23 cellular contexts compared by ENCODE assay signal in the genomic region with DNA sequence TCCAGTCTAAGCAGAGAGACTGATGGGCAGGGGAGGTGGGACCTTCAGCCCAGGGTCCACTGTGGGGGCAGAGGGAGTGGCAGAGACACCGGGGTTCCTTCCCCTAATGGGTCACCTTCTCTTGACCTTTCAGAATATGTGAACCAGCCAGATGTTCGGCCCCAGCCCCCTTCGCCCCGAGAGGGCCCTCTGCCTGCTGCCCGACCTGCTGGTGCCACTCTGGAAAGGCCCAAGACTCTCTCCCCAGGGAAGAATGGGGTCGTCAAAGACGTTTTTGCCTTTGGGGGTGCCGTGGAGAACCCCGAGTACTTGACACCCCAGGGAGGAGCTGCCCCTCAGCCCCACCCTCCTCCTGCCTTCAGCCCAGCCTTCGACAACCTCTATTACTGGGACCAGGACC. TPM values are rescaled to one million over a fixed set of nuclear protein-coding genes. Genes with fewer than 3 reads are reported as not detected.
DNase-seq lines count a peak whose midpoint lies in the region; ATAC-seq, FAIRE-seq and TF ChIP-seq lines count a peak whose summit lies in the region.
"Had no signal": no experiment of that assay in that cellular context is flagged by ENCODE, and none has a peak within 500 bp of the region (broad histone marks: within the 10 kb centered on the region; RNA-seq: fewer than 3 reads in every experiment).

No MANE protein-coding gene starts in this region.

- whole genome bisulfite sequencing in HepG2 (ENCODE audit: low lambda C conversion rate), result 93% methylated on average over 10 of the region's 10 CpGs
- WGBS in right lobe of liver (ENCODE audit: insufficient coverage, low coverage, low lambda C conversion rate, missing lambda C conversion rate), result 92% methylated on average over 8 of the region's 10 CpGs
- 76 to 85% (median 81%) methylated on average over 8 to 10 of the region's 10 CpGs for WGBS in adrenal gland, 4 donors

- H2AFZ ChIP-seq in HepG2 (ENCODE audit: low read length), result no peak overlapping the region
- no peak overlapping the region for H2AFZ ChIP-seq in osteoblast (ENCODE audit: low read length)

- TF ChIP-seq CTCF in HepG2 (CRISPR knock-in tag; IDR thresholded peaks at IDR 0.05) (no peak), right lobe of liver (IDR thresholded peaks at IDR 0.05) (no peak), RWPE1 (conservative IDR thresholded peaks at IDR 0.05; ENCODE audit: low read depth) (no peak), osteoblast (IDR thresholded peaks at IDR 0.05; ENCODE audit: extremely low read depth, low read depth, low read length) (no peak), adrenal gland (IDR thresholded peaks at IDR 0.05) (no peak), A673 (conservative IDR thresholded peaks at IDR 0.05; ENCODE audit: low read depth, low read length) (no peak)

- H3K36me3 ChIP-seq in HepG2 (replicated peaks in 1 of 2; ENCODE audit: control insufficient read depth in 1 of 2, insufficient read depth in 2 of 2, low read length in 2 of 2) (peaks cover 19 to 56% of the 10 kb centered on the region in 2 experiments; a peak in 4 of 5 replicates), right lobe of liver (peaks cover 0 to 3% (median 0%) of the 10 kb centered on the region in 4 donors), osteoblast (ENCODE audit: insufficient read depth, low read length) (peaks cover 23% of the 10 kb centered on the region), adrenal gland (replicated peaks in 1 of 2) (no peaks in the 10 kb centered on the region), A673 (ENCODE audit: insufficient read depth, low read length, poor library complexity, severe bottlenecking) (no peaks in the 10 kb centered on the region)
- H3K36me3 ChIP-seq in CD4-positive, CD25-positive, alpha-beta regulatory T cell (ENCODE audit: control insufficient read depth, insufficient read depth, low read length), result peaks cover 13% of the 10 kb centered on the region
- H3K36me3 ChIP-seq: BE2C had no signal

- peaks cover 0 to 19% (median 14%) of the 10 kb centered on the region in 4 donors for H3K4me1 Mint-ChIP-seq in CD4-positive, CD25-positive, alpha-beta regulatory T cell

- no peak for ATAC-seq in HepG2
- no peak for ATAC-seq in right lobe of liver
- no peak for ATAC-seq in CD4-positive, CD25-positive, alpha-beta regulatory T cell (ENCODE audit: low read depth in 2 of 2)

- BruUV-seq in HepG2 (replicated peaks; lab: Mats Ljungman, UMichigan), result no TSS peak
- no TSS peak for BruUV-seq in A673 (replicated peaks; lab: Mats Ljungman, UMichigan)

- no peaks in the 10 kb centered on the region for H3K27me3 Mint-ChIP-seq in CD4-positive, CD25-positive, alpha-beta regulatory T cell
- H3K27me3 Mint-ChIP-seq: CD4-positive, alpha-beta memory T cell had no signal

- no peak for FAIRE-seq in HepG2 (lab: Jason Lieb, UNC)
- FAIRE-seq: A204.1, G401.6, GM12892 had no signal

- in situ Hi-C loops in HepG2 (cut with HindIII; ENCODE audit: extremely low pct_ligation_motif_present, low pct_unique_long_range_greater_than_20kb), result no loop called here

- H3K36me3 Mint-ChIP-seq in CD4-positive, CD25-positive, alpha-beta regulatory T cell, result peaks cover 14% of the 10 kb centered on the region

- H3K9me3 Mint-ChIP-seq in CD4-positive, CD25-positive, alpha-beta regulatory T cell, result peaks cover 0 to 2% (median 0%) of the 10 kb centered on the region in 7 donors

- no peak overlapping the region for H3K27ac Mint-ChIP-seq in CD4-positive, CD25-positive, alpha-beta regulatory T cell

- H3K27me3 ChIP-seq in HepG2 (ENCODE audit: control insufficient read depth in 1 of 2, insufficient read depth in 2 of 2, low read length in 2 of 2) (no peaks in the 10 kb centered on the region), right lobe of liver (no peaks in the 10 kb centered on the region), osteoblast (ENCODE audit: insufficient read depth, low read length) (no peaks in the 10 kb centered on the region), adrenal gland (no peaks in the 10 kb centered on the region), A673 (replicated peaks; ENCODE audit: insufficient read depth, low read depth, low read length, poor library complexity) (no peaks in the 10 kb centered on the region)
- H3K27me3 ChIP-seq in CD4-positive, CD25-positive, alpha-beta regulatory T cell (ENCODE audit: control insufficient read depth, insufficient read depth, low read length), result no peaks in the 10 kb centered on the region
- H3K27me3 ChIP-seq: BE2C; BLaER1 treated with 17β-estradiol and CSF1 and Interleukin-3, amounts not matched to agents 10 nM and 100 nM had no signal

- TF ChIP-seq POLR2A in HepG2 (IDR thresholded peaks at IDR 0.05; ENCODE audit: insufficient read depth in 1 of 2, low read depth in 2 of 2, low read length in 2 of 2) (0 out of 4 replicates have a peak, but pooled peaks of 1 of the 2 experiments have one; percentile 3), right lobe of liver (IDR thresholded peaks at IDR 0.05) (no peak), adrenal gland (IDR thresholded peaks at IDR 0.05) (no peak)

- no peak for TF ChIP-seq RAD21 in HepG2 (CRISPR knock-in tag; IDR thresholded peaks at IDR 0.05)

- H3K27ac ChIP-seq in HepG2 (ENCODE audit: extremely low read length, insufficient read depth, low read length) (no peak overlapping the region), right lobe of liver (no peak overlapping the region), RWPE1 (peak overlapping the region; percentile 12; the same call in 1 of the 2 replicates), osteoblast (ENCODE audit: low read depth, low read length) (no peak overlapping the region), adrenal gland (no peak overlapping the region), A673 (ENCODE audit: low read depth, low read length, poor library complexity, severe bottlenecking) (no peak overlapping the region)
- no peak overlapping the region for H3K27ac ChIP-seq in CD4-positive, CD25-positive, alpha-beta regulatory T cell (ENCODE audit: insufficient read depth, low read length, poor library complexity, severe bottlenecking)
- H3K27ac ChIP-seq: BLaER1 treated with 17β-estradiol and CSF1 and Interleukin-3, amounts not matched to agents 10 nM and 100 nM had no signal

- no peak overlapping the region for H3K9ac ChIP-seq in HepG2 (ENCODE audit: insufficient read depth, low read depth, low read length)

- no peak for TF ChIP-seq EP300 in HepG2 (IDR thresholded peaks at IDR 0.05; ENCODE audit: low read depth in 2 of 2, low read length in 2 of 2)
- TF ChIP-seq EP300 in HepG2 (CRISPR knock-in tag; IDR thresholded peaks at IDR 0.05; ENCODE audit: borderline replicate concordance), result no peak

- peaks cover 19% of the 10 kb centered on the region for H3K4me1 ChIP-seq in HepG2 (ENCODE audit: insufficient read depth, low read length)
- H3K4me1 ChIP-seq in right lobe of liver, result peaks cover 0 to 8% (median 3%) of the 10 kb centered on the region in 4 donors
- H3K4me1 ChIP-seq in CD4-positive, CD25-positive, alpha-beta regulatory T cell (ENCODE audit: control insufficient read depth, insufficient read depth, low read length, poor library complexity, severe bottlenecking), result peaks cover 12% of the 10 kb centered on the region
- peaks cover 6% of the 10 kb centered on the region for H3K4me1 ChIP-seq in osteoblast (ENCODE audit: insufficient read depth, low read length)
- peaks cover 4 to 10% of the 10 kb centered on the region in 2 donors for H3K4me1 ChIP-seq in adrenal gland (replicated peaks in 1 of 2)
- H3K4me1 ChIP-seq in A673 (ENCODE audit: insufficient read depth, low read length, poor library complexity, severe bottlenecking), result no peaks in the 10 kb centered on the region
- H3K4me1 ChIP-seq: BE2C had no signal

- H3K9me3 ChIP-seq in HepG2 (ENCODE audit: low read length), result no peaks in the 10 kb centered on the region
- no peaks in the 10 kb centered on the region for H3K9me3 ChIP-seq in right lobe of liver
- H3K9me3 ChIP-seq in CD4-positive, CD25-positive, alpha-beta regulatory T cell (ENCODE audit: control insufficient read depth in 2 of 2, low read length in 2 of 2), result no peaks in the 10 kb centered on the region
- H3K9me3 ChIP-seq in osteoblast (ENCODE audit: low read depth, low read length), result no peaks in the 10 kb centered on the region
- no peaks in the 10 kb centered on the region for H3K9me3 ChIP-seq in adrenal gland (replicated peaks in 1 of 3)
- H3K9me3 ChIP-seq in A673 (ENCODE audit: low read depth, low read length, poor library complexity, severe bottlenecking), result no peaks in the 10 kb centered on the region
- H3K9me3 ChIP-seq: BE2C; BLaER1 treated with 17β-estradiol and CSF1 and Interleukin-3, amounts not matched to agents 10 nM and 100 nM had no signal

- H4K20me1 ChIP-seq in HepG2 (ENCODE audit: insufficient read depth, low read length), result no peaks in the 10 kb centered on the region
- H4K20me1 ChIP-seq in osteoblast (ENCODE audit: insufficient read depth, low read length), result no peaks in the 10 kb centered on the region

- H3K4me2 ChIP-seq in HepG2 (ENCODE audit: low read depth, low read length) (no peak overlapping the region), osteoblast (ENCODE audit: insufficient read depth, low read length) (no peak overlapping the region)

- H3K4me3 Mint-ChIP-seq in CD4-positive, CD25-positive, alpha-beta regulatory T cell, result peak overlapping the region in 3 of 4 donors; percentile 27 to 91 (median 31)
- H3K4me3 Mint-ChIP-seq: CD14-positive monocyte had no signal

- H3K4me3 ChIP-seq in HepG2 (replicated peaks in 1 of 3; ENCODE audit: insufficient read depth in 1 of 3, low read depth in 2 of 3, low read length in 3 of 3), result no peak overlapping the region
- H3K4me3 ChIP-seq in right lobe of liver, result no peak overlapping the region
- no peak overlapping the region for H3K4me3 ChIP-seq in CD4-positive, CD25-positive, alpha-beta regulatory T cell (ENCODE audit: low read depth, low read length)
- no peak overlapping the region for H3K4me3 ChIP-seq in osteoblast (ENCODE audit: insufficient read depth, low read length)
- no peak overlapping the region for H3K4me3 ChIP-seq in adrenal gland
- no peak overlapping the region for H3K4me3 ChIP-seq in A673 (ENCODE audit: low read depth, low read length, poor library complexity, severe bottlenecking)
- H3K4me3 ChIP-seq: BLaER1 treated with 17β-estradiol and CSF1 and Interleukin-3, amounts not matched to agents 10 nM and 100 nM had no signal

- peaks cover 4% of the 10 kb centered on the region for H3K79me2 ChIP-seq in HepG2 (ENCODE audit: insufficient read depth, low read length)
- H3K79me2 ChIP-seq in osteoblast (ENCODE audit: insufficient read depth, low read length), result no peaks in the 10 kb centered on the region

- intact Hi-C loops in HepG2 (cut with micrococcal nuclease; ENCODE audit: unreplicated experiment), result no loop called here
- intact Hi-C loops in right lobe of liver (cut with DNase I), result loop anchor here in 1 of 2 donors (5.0 kb wide), 1 partner anchor 55 kb away; no protein-coding TSS in a partner anchor
- intact Hi-C loops in adrenal gland (cut with DNase I), result no loop called here
- intact Hi-C loops in A673 (cut with micrococcal nuclease; ENCODE audit: unreplicated experiment), result no loop called here

- CTCF ChIA-PET in HepG2 (lab: Yijun Ruan, JAX; ENCODE audit: low intra/inter-chr PET ratio, low total read pairs) (no interaction called here), RWPE1 (lab: Yijun Ruan, JAX) (no interaction called here), A673 (lab: Charles Lee) (no interaction called here)

- POLR2A ChIA-PET in HepG2 (lab: Yijun Ruan, JAX), result interaction anchor here (3.3 kb wide), 1 partner anchor 26 kb away, joined by 69 read pairs; the partner anchor contains the start of gene ERBB2
- POLR2A ChIA-PET in RWPE1 (lab: Yijun Ruan, JAX; ENCODE audit: low non-redundant PET), result no interaction called here
- POLR2A ChIA-PET in A673 (lab: Charles Lee; ENCODE audit: low non-redundant PET), result no interaction called here

- DNase-seq in HepG2 (ENCODE audit: low spot score) (no peak), right lobe of liver (no peak), RWPE1 (ENCODE audit: low spot score) (no peak), osteoblast (ENCODE audit: insufficient read length, low spot score, missing footprints) (peak; percentile 46), adrenal gland (no peak), A673 (ENCODE audit: low spot score) (no peak), T1000 (lab: John Stamatoyannopoulos, UW) (no peak)
- DNase-seq in CD4-positive, CD25-positive, alpha-beta regulatory T cell, result no peak
- DNase-seq: ACHN; AML-193; BE2C; CD4-positive, alpha-beta memory T cell; COR-L47; DMS153; DND-41; GOT3; H7; HCEC 1CT had no signal

RNA-seq across cellular contexts. Expression of gene MIEN1, which starts 2.8 kb away (rescaled TPM):
- total RNA-seq in HepG2 (2016; rRNA removed; fragmentation: Illumina TruSeq; extraction: Trizol) (40.6 and 48.6 TPM in 2 replicates), right lobe of liver (10 to 100 TPM; 23.1 to 61.6 (median 29.0) TPM), osteoblast (14.8 and 16.5 TPM in 2 replicates), adrenal gland (100 to 1,000 TPM in 1 of 8 donors, 10 to 100 TPM in 7; 41.9 to 210 (median 46.7) TPM), A673 (2021) (30.5 and 33.5 TPM in 2 replicates)
- 50.1 and 73.7 TPM in 2 replicates for total RNA-seq in HepG2 (2016; cell fraction: cytosol; rRNA removed; fragmentation: Illumina TruSeq; extraction: Trizol; ENCODE audit: low read depth)
- 43.9 and 49.0 TPM in 2 replicates for total RNA-seq in HepG2 (2016; cell fraction: insoluble cytoplasmic fraction; rRNA removed; fragmentation: Illumina TruSeq; extraction: Trizol)
- total RNA-seq in HepG2 (2016; cell fraction: membrane; rRNA removed; fragmentation: Illumina TruSeq; extraction: Trizol), result 66.3 and 82.4 TPM in 2 replicates
- 18.4 and 23.7 TPM in 2 replicates for total RNA-seq in HepG2 (2016; cell fraction: nucleus; rRNA removed; fragmentation: Illumina TruSeq; extraction: Trizol)
- polyA plus RNA-seq in HepG2 (2011; rRNA removed) (56.6 and 68.2 TPM in 2 replicates), adrenal gland (100 to 1,000 TPM in 2 of 3 donors, 10 to 100 TPM in 1; 79.9 to 130 (median 108) TPM)
- 62.1 and 67.0 TPM in 2 replicates for polyA plus RNA-seq in HepG2 (2011; cell fraction: cytosol; rRNA removed)
- 27.3 and 39.8 TPM in 2 replicates for polyA plus RNA-seq in HepG2 (2011; cell fraction: nucleus; rRNA removed)
- polyA plus RNA-seq in HepG2 (2012), result 38.6 and 44.5 TPM in 2 replicates
- 106 and 131 TPM in 2 replicates for polyA plus RNA-seq in HepG2 (2016; cell fraction: cytosol; fragmentation: Illumina TruSeq; extraction: Trizol; ENCODE audit: low read depth)
- polyA plus RNA-seq in HepG2 (2016; cell fraction: insoluble cytoplasmic fraction; fragmentation: Illumina TruSeq; extraction: Trizol; ENCODE audit: low read depth), result 73.3 and 81.4 TPM in 2 replicates
- polyA plus RNA-seq in HepG2 (2016; cell fraction: membrane; fragmentation: Illumina TruSeq; extraction: Trizol; ENCODE audit: low read depth), result 100 and 131 TPM in 2 replicates
- 45.4 and 54.1 TPM in 2 replicates for polyA plus RNA-seq in HepG2 (2016; cell fraction: nucleus; fragmentation: Illumina TruSeq; extraction: Trizol; ENCODE audit: insufficient read depth, low read depth)
- polyA minus RNA-seq in HepG2 (2011; rRNA and poly(A)+ RNA removed; ENCODE audit: low replicate concordance), result 30.0 and 48.1 TPM in 2 replicates
- 11.5 and 16.0 TPM in 2 replicates for polyA minus RNA-seq in HepG2 (2011; cell fraction: cytosol; rRNA and poly(A)+ RNA removed)
- polyA minus RNA-seq in HepG2 (2011; cell fraction: nucleus; rRNA and poly(A)+ RNA removed), result 10.6 and 14.7 TPM in 2 replicates
- 44.1 TPM for total RNA-seq in CD4-positive, CD25-positive, alpha-beta regulatory T cell
- polyA plus RNA-seq in CD4-positive, CD25-positive, alpha-beta regulatory T cell, result 100 to 1,000 TPM in 3 of 4 donors, 10 to 100 TPM in 1; 93.5 to 158 (median 127) TPM

RNA-seq across cellular contexts. Expression of gene GRB7, which starts 10.2 kb away (rescaled TPM):
- total RNA-seq in HepG2 (2016; rRNA removed; fragmentation: Illumina TruSeq; extraction: Trizol), result 41.7 and 60.2 TPM in 2 replicates
- 17.9 and 20.4 TPM in 2 replicates for total RNA-seq in HepG2 (2016; cell fraction: cytosol; rRNA removed; fragmentation: Illumina TruSeq; extraction: Trizol; ENCODE audit: low read depth)
- 38.5 and 64.6 TPM in 2 replicates for total RNA-seq in HepG2 (2016; cell fraction: insoluble cytoplasmic fraction; rRNA removed; fragmentation: Illumina TruSeq; extraction: Trizol)
- 31.4 and 31.5 TPM in 2 replicates for total RNA-seq in HepG2 (2016; cell fraction: membrane; rRNA removed; fragmentation: Illumina TruSeq; extraction: Trizol)
- total RNA-seq in HepG2 (2016; cell fraction: nucleus; rRNA removed; fragmentation: Illumina TruSeq; extraction: Trizol), result 57.0 and 59.4 TPM in 2 replicates
- polyA plus RNA-seq in HepG2 (2011; rRNA removed), result 77.7 and 92.3 TPM in 2 replicates
- polyA plus RNA-seq in HepG2 (2011; cell fraction: cytosol; rRNA removed), result 36.7 and 60.1 TPM in 2 replicates
- polyA plus RNA-seq in HepG2 (2011; cell fraction: nucleus; rRNA removed), result 319 and 344 TPM in 2 replicates
- polyA plus RNA-seq in HepG2 (2012), result 60.9 and 73.8 TPM in 2 replicates
- 8.5 and 8.6 TPM in 2 replicates for polyA plus RNA-seq in HepG2 (2016; cell fraction: cytosol; fragmentation: Illumina TruSeq; extraction: Trizol; ENCODE audit: low read depth)
- polyA plus RNA-seq in HepG2 (2016; cell fraction: insoluble cytoplasmic fraction; fragmentation: Illumina TruSeq; extraction: Trizol; ENCODE audit: low read depth), result 45.6 and 58.3 TPM in 2 replicates
- 13.3 and 14.8 TPM in 2 replicates for polyA plus RNA-seq in HepG2 (2016; cell fraction: membrane; fragmentation: Illumina TruSeq; extraction: Trizol; ENCODE audit: low read depth)
- polyA plus RNA-seq in HepG2 (2016; cell fraction: nucleus; fragmentation: Illumina TruSeq; extraction: Trizol; ENCODE audit: insufficient read depth, low read depth), result 147 and 156 TPM in 2 replicates
- polyA minus RNA-seq in HepG2 (2011; rRNA and poly(A)+ RNA removed; ENCODE audit: low replicate concordance), result 9.1 and 160 TPM in 2 replicates
- polyA minus RNA-seq in HepG2 (2011; cell fraction: cytosol; rRNA and poly(A)+ RNA removed), result 55.8 and 65.9 TPM in 2 replicates
- 80.7 and 95.9 TPM in 2 replicates for polyA minus RNA-seq in HepG2 (2011; cell fraction: nucleus; rRNA and poly(A)+ RNA removed)
- total RNA-seq in right lobe of liver, result 10 to 100 TPM in 2 of 6 experiments, 1 to 10 TPM in 4; 2.1 to 10.9 (median 7.5) TPM
- total RNA-seq in CD4-positive, CD25-positive, alpha-beta regulatory T cell, result not detected
- not detected for polyA plus RNA-seq in CD4-positive, CD25-positive, alpha-beta regulatory T cell
- under 0.01 and 0.29 TPM in 2 replicates for total RNA-seq in osteoblast
- total RNA-seq in adrenal gland, result 1 to 10 TPM in 1 of 8 donors, under 1 TPM in 3, not detected in 4; 0.11 to 1.2 (median 0.33) TPM
- polyA plus RNA-seq in adrenal gland, result under 1 TPM in 2 of 3 donors, not detected in 1; 0.17 to 0.56 TPM
- total RNA-seq in A673 (2021), result 0.62 and 0.63 TPM in 2 replicates
- total RNA-seq: CD4-positive, alpha-beta memory T cell had no signal
- polyA plus RNA-seq: CD14-positive monocyte; CD4-positive, alpha-beta memory T cell had no signal

RNA-seq across cellular contexts. Expression of gene ERBB2, which starts 27.7 kb away (rescaled TPM):
- total RNA-seq in HepG2 (2016; rRNA removed; fragmentation: Illumina TruSeq; extraction: Trizol) (30.2 and 64.1 TPM in 2 replicates), right lobe of liver (10 to 100 TPM in 5 of 6 experiments, 1 to 10 TPM in 1; 8.9 to 40.4 (median 26.2) TPM), osteoblast (40.4 and 44.2 TPM in 2 replicates), adrenal gland (10 to 100 TPM in 6 of 8 donors, 1 to 10 TPM in 2; 7.4 to 16.9 (median 12.4) TPM), A673 (2021) (11.1 and 17.8 TPM in 2 replicates)
- total RNA-seq in HepG2 (2016; cell fraction: cytosol; rRNA removed; fragmentation: Illumina TruSeq; extraction: Trizol; ENCODE audit: low read depth), result 29.4 and 32.0 TPM in 2 replicates
- 24.5 and 63.0 TPM in 2 replicates for total RNA-seq in HepG2 (2016; cell fraction: insoluble cytoplasmic fraction; rRNA removed; fragmentation: Illumina TruSeq; extraction: Trizol)
- 21.8 and 22.8 TPM in 2 replicates for total RNA-seq in HepG2 (2016; cell fraction: membrane; rRNA removed; fragmentation: Illumina TruSeq; extraction: Trizol)
- 81.6 and 99.0 TPM in 2 replicates for total RNA-seq in HepG2 (2016; cell fraction: nucleus; rRNA removed; fragmentation: Illumina TruSeq; extraction: Trizol)
- polyA plus RNA-seq in HepG2 (2011; rRNA removed) (57.7 and 77.7 TPM in 2 replicates), adrenal gland (10 to 100 TPM in 1 of 3 donors, 1 to 10 TPM in 2; 4.8 to 12.3 (median 8.3) TPM)
- polyA plus RNA-seq in HepG2 (2011; cell fraction: cytosol; rRNA removed), result 36.7 and 42.6 TPM in 2 replicates
- polyA plus RNA-seq in HepG2 (2011; cell fraction: nucleus; rRNA removed), result 210 and 211 TPM in 2 replicates
- 69.2 and 69.6 TPM in 2 replicates for polyA plus RNA-seq in HepG2 (2012)
- polyA plus RNA-seq in HepG2 (2016; cell fraction: cytosol; fragmentation: Illumina TruSeq; extraction: Trizol; ENCODE audit: low read depth), result 4.2 and 4.3 TPM in 2 replicates
- polyA plus RNA-seq in HepG2 (2016; cell fraction: insoluble cytoplasmic fraction; fragmentation: Illumina TruSeq; extraction: Trizol; ENCODE audit: low read depth), result 25.3 and 32.1 TPM in 2 replicates
- polyA plus RNA-seq in HepG2 (2016; cell fraction: membrane; fragmentation: Illumina TruSeq; extraction: Trizol; ENCODE audit: low read depth), result 8.5 and 9.9 TPM in 2 replicates
- polyA plus RNA-seq in HepG2 (2016; cell fraction: nucleus; fragmentation: Illumina TruSeq; extraction: Trizol; ENCODE audit: insufficient read depth, low read depth), result 149 and 153 TPM in 2 replicates
- polyA minus RNA-seq in HepG2 (2011; rRNA and poly(A)+ RNA removed; ENCODE audit: low replicate concordance), result 39.8 and 292 TPM in 2 replicates
- 52.4 and 60.7 TPM in 2 replicates for polyA minus RNA-seq in HepG2 (2011; cell fraction: cytosol; rRNA and poly(A)+ RNA removed)
- 58.8 and 83.7 TPM in 2 replicates for polyA minus RNA-seq in HepG2 (2011; cell fraction: nucleus; rRNA and poly(A)+ RNA removed)
- total RNA-seq in CD4-positive, CD25-positive, alpha-beta regulatory T cell, result 5.5 TPM
- under 1 TPM; 0.36 to 0.80 (median 0.57) TPM for polyA plus RNA-seq in CD4-positive, CD25-positive, alpha-beta regulatory T cell

RNA-seq across cellular contexts. Expression of gene PGAP3, which starts 39.7 kb away (rescaled TPM):
- 5.1 and 11.9 TPM in 2 replicates for total RNA-seq in HepG2 (2016; rRNA removed; fragmentation: Illumina TruSeq; extraction: Trizol)
- total RNA-seq in HepG2 (2016; cell fraction: cytosol; rRNA removed; fragmentation: Illumina TruSeq; extraction: Trizol; ENCODE audit: low read depth), result 1.1 and 1.5 TPM in 2 replicates
- total RNA-seq in HepG2 (2016; cell fraction: insoluble cytoplasmic fraction; rRNA removed; fragmentation: Illumina TruSeq; extraction: Trizol), result 3.5 and 11.4 TPM in 2 replicates
- 3.2 and 3.3 TPM in 2 replicates for total RNA-seq in HepG2 (2016; cell fraction: membrane; rRNA removed; fragmentation: Illumina TruSeq; extraction: Trizol)
- 11.6 and 12.8 TPM in 2 replicates for total RNA-seq in HepG2 (2016; cell fraction: nucleus; rRNA removed; fragmentation: Illumina TruSeq; extraction: Trizol)
- polyA plus RNA-seq in HepG2 (2011; rRNA removed), result 14.6 and 21.2 TPM in 2 replicates
- polyA plus RNA-seq in HepG2 (2011; cell fraction: cytosol; rRNA removed), result 9.7 and 10.8 TPM in 2 replicates
- 53.0 and 67.8 TPM in 2 replicates for polyA plus RNA-seq in HepG2 (2011; cell fraction: nucleus; rRNA removed)
- polyA plus RNA-seq in HepG2 (2012), result 9.1 and 10.3 TPM in 2 replicates
- polyA plus RNA-seq in HepG2 (2016; cell fraction: cytosol; fragmentation: Illumina TruSeq; extraction: Trizol; ENCODE audit: low read depth), result 0.93 and 0.97 TPM in 2 replicates
- polyA plus RNA-seq in HepG2 (2016; cell fraction: insoluble cytoplasmic fraction; fragmentation: Illumina TruSeq; extraction: Trizol; ENCODE audit: low read depth), result 4.1 and 5.4 TPM in 2 replicates
- polyA plus RNA-seq in HepG2 (2016; cell fraction: membrane; fragmentation: Illumina TruSeq; extraction: Trizol; ENCODE audit: low read depth), result 2.1 and 2.4 TPM in 2 replicates
- polyA plus RNA-seq in HepG2 (2016; cell fraction: nucleus; fragmentation: Illumina TruSeq; extraction: Trizol; ENCODE audit: insufficient read depth, low read depth), result 23.4 and 28.3 TPM in 2 replicates
- polyA minus RNA-seq in HepG2 (2011; rRNA and poly(A)+ RNA removed; ENCODE audit: low replicate concordance), result 12.0 and 44.9 TPM in 2 replicates
- polyA minus RNA-seq in HepG2 (2011; cell fraction: cytosol; rRNA and poly(A)+ RNA removed), result 5.6 and 8.2 TPM in 2 replicates
- polyA minus RNA-seq in HepG2 (2011; cell fraction: nucleus; rRNA and poly(A)+ RNA removed), result 8.2 and 9.7 TPM in 2 replicates
- total RNA-seq in right lobe of liver, result 10 to 100 TPM in 5 of 6 experiments, 1 to 10 TPM in 1; 9.7 to 25.7 (median 18.3) TPM
- total RNA-seq in CD4-positive, CD25-positive, alpha-beta regulatory T cell, result 28.0 TPM
- 10 to 100 TPM; 15.2 to 23.3 (median 17.5) TPM for polyA plus RNA-seq in CD4-positive, CD25-positive, alpha-beta regulatory T cell
- 10.3 and 10.9 TPM in 2 replicates for total RNA-seq in osteoblast
- total RNA-seq in adrenal gland, result 10 to 100 TPM; 19.3 to 35.1 (median 22.8) TPM
- 10 to 100 TPM in 2 of 3 donors, 1 to 10 TPM in 1; 7.6 to 24.2 (median 23.0) TPM for polyA plus RNA-seq in adrenal gland
- 3.6 and 7.6 TPM in 2 replicates for total RNA-seq in A673 (2021)

RNA-seq across cellular contexts. Expression of gene PNMT, which starts 59.3 kb away (rescaled TPM):
- total RNA-seq in HepG2 (2016; rRNA removed; fragmentation: Illumina TruSeq; extraction: Trizol), result not detected in 2 replicates
- not detected in 2 replicates for total RNA-seq in HepG2 (2016; cell fraction: cytosol; rRNA removed; fragmentation: Illumina TruSeq; extraction: Trizol; ENCODE audit: low read depth)
- not detected in 2 replicates for total RNA-seq in HepG2 (2016; cell fraction: insoluble cytoplasmic fraction; rRNA removed; fragmentation: Illumina TruSeq; extraction: Trizol)
- 0.17 TPM in 1 of 2 replicates, not detected in the other for total RNA-seq in HepG2 (2016; cell fraction: membrane; rRNA removed; fragmentation: Illumina TruSeq; extraction: Trizol)
- total RNA-seq in HepG2 (2016; cell fraction: nucleus; rRNA removed; fragmentation: Illumina TruSeq; extraction: Trizol), result not detected in 2 replicates
- polyA plus RNA-seq in HepG2 (2011; rRNA removed), result 0.22 and 0.25 TPM in 2 replicates
- 0.08 and 0.13 TPM in 2 replicates for polyA plus RNA-seq in HepG2 (2011; cell fraction: cytosol; rRNA removed)
- 0.56 and 0.71 TPM in 2 replicates for polyA plus RNA-seq in HepG2 (2011; cell fraction: nucleus; rRNA removed)
- 0.31 TPM in 1 of 2 replicates, not detected in the other for polyA plus RNA-seq in HepG2 (2012)
- 0.11 TPM in 1 of 2 replicates, not detected in the other for polyA plus RNA-seq in HepG2 (2016; cell fraction: cytosol; fragmentation: Illumina TruSeq; extraction: Trizol; ENCODE audit: low read depth)
- not detected in 2 replicates for polyA plus RNA-seq in HepG2 (2016; cell fraction: insoluble cytoplasmic fraction; fragmentation: Illumina TruSeq; extraction: Trizol; ENCODE audit: low read depth)
- polyA plus RNA-seq in HepG2 (2016; cell fraction: membrane; fragmentation: Illumina TruSeq; extraction: Trizol; ENCODE audit: low read depth), result 0.15 TPM in 1 of 2 replicates, not detected in the other
- not detected in 2 replicates for polyA plus RNA-seq in HepG2 (2016; cell fraction: nucleus; fragmentation: Illumina TruSeq; extraction: Trizol; ENCODE audit: insufficient read depth, low read depth)
- not detected in 2 replicates for polyA minus RNA-seq in HepG2 (2011; rRNA and poly(A)+ RNA removed; ENCODE audit: low replicate concordance)
- polyA minus RNA-seq in HepG2 (2011; cell fraction: cytosol; rRNA and poly(A)+ RNA removed), result not detected in 2 replicates
- polyA minus RNA-seq in HepG2 (2011; cell fraction: nucleus; rRNA and poly(A)+ RNA removed), result not detected in 2 replicates
- total RNA-seq in right lobe of liver, result under 1 TPM in 2 of 6 experiments, not detected in 4; 0.37 TPM
- 1.2 TPM for total RNA-seq in CD4-positive, CD25-positive, alpha-beta regulatory T cell
- not detected for polyA plus RNA-seq in CD4-positive, CD25-positive, alpha-beta regulatory T cell
- not detected in 2 replicates for total RNA-seq in osteoblast
- 100 to 1,000 TPM in 3 of 8 donors, 10 to 100 TPM in 1, 1 to 10 TPM in 2, under 1 TPM in 1, not detected in 1; 0.47 to 366 (median 11.4) TPM for total RNA-seq in adrenal gland
- polyA plus RNA-seq in adrenal gland, result 100 to 1,000 TPM; 185 to 593 (median 477) TPM
- total RNA-seq in A673 (2021), result not detected in 2 replicates
- polyA plus RNA-seq: CD14-positive monocyte; CD4-positive, alpha-beta memory T cell had no signal
